In genomic region chr1:1799716-1800115, GRCh38 we compare ENCODE assay signal across 12 cellular contexts. TPM values are rescaled to one million over a fixed set of nuclear protein-coding genes. Genes with fewer than 3 reads are reported as not detected.
DNase-seq lines count a peak whose midpoint lies in the region; ATAC-seq and TF ChIP-seq lines count a peak whose summit lies in the region.
"Had no signal": no experiment of that assay in that cellular context is flagged by ENCODE, and none has a peak within 500 bp of the region (broad histone marks: within the 10 kb centered on the region; RNA-seq: fewer than 3 reads in every experiment).

No MANE protein-coding gene starts in this region.

- DNase-seq in GM13976 (ENCODE audit: low spot score) (peak; percentile 87), left kidney (ENCODE audit: low read depth, low spot score) (peak; percentile 76), body of pancreas (no peak), NCI-H446 (lab: John Stamatoyannopoulos, UW) (no peak), glutamatergic neuron (no peak), NCI-H82 treated with DMSO at 0.1 percent for 48 hours (lab: John Stamatoyannopoulos, UW; ENCODE audit: unreplicated experiment) (no peak)
- DNase-seq: DND-41; NCI-H146; Right ventricle myocardium superior; stimulated activated CD4-positive, alpha-beta T cell treated with anti-CD3 and anti-CD28 coated beads, Interleukin-4, amount 100 ng/mL, for 1 hour had no signal

- peaks cover 2% of the 10 kb centered on the region for H3K27me3 Mint-ChIP-seq in glutamatergic neuron (ENCODE audit: unreplicated experiment)

- no peaks in the 10 kb centered on the region for H3K27me3 ChIP-seq in body of pancreas

- H3K4me1 Mint-ChIP-seq in glutamatergic neuron (ENCODE audit: low read depth, unreplicated experiment): peaks cover 21% of the 10 kb centered on the region

- H3K27ac ChIP-seq in body of pancreas: no peak overlapping the region

- no peaks in the 10 kb centered on the region for H3K4me1 ChIP-seq in body of pancreas

- H3K36me3 ChIP-seq in body of pancreas (replicated peaks in 1 of 2; ENCODE audit: insufficient read depth in 1 of 2, low read depth in 2 of 2): peaks cover 0 to 18% of the 10 kb centered on the region in 2 donors

- in situ Hi-C loops in GM13976 (cut with MboI; ENCODE audit: low sequenced_read_pairs, unreplicated experiment): no loop called here

- no peak overlapping the region for H3K27ac Mint-ChIP-seq in glutamatergic neuron (ENCODE audit: unreplicated experiment)

- ATAC-seq in GM21381 (IDR thresholded peaks at IDR 0.05; ENCODE audit: unreplicated experiment) (peak; percentile 82), HG03196 (IDR thresholded peaks at IDR 0.05; ENCODE audit: unreplicated experiment) (peak; percentile 55), body of pancreas (no peak)

- peaks cover 10% of the 10 kb centered on the region for H3K36me3 Mint-ChIP-seq in glutamatergic neuron (ENCODE audit: unreplicated experiment)

- no peak overlapping the region for H3K4me3 Mint-ChIP-seq in glutamatergic neuron (ENCODE audit: unreplicated experiment)

- TF ChIP-seq CTCF in GM13976 (IDR thresholded peaks at IDR 0.05; ENCODE audit: borderline replicate concordance, control extremely low read depth, extremely low read depth, insufficient read depth, missing control alignments) (no peak), body of pancreas (IDR thresholded peaks at IDR 0.05) (no peak), glutamatergic neuron (IDR thresholded peaks at IDR 0.05; ENCODE audit: partially characterized antibody, unreplicated experiment) (no peak)

- no peak for TF ChIP-seq POLR2A in body of pancreas (IDR thresholded peaks at IDR 0.05)

- H3K4me3 ChIP-seq in body of pancreas: no peak overlapping the region

- intact Hi-C loops in body of pancreas (cut with DNase I): no loop called here

- peaks cover 2% of the 10 kb centered on the region for H3K9me3 Mint-ChIP-seq in glutamatergic neuron (ENCODE audit: unreplicated experiment)

- 84 to 86% methylated on average over 5 of the region's 5 CpGs for WGBS in body of pancreas, 2 donors

- no peaks in the 10 kb centered on the region for H3K9me3 ChIP-seq in body of pancreas

RNA-seq across cellular contexts. Expression of gene NADK, which starts 21.4 kb away (rescaled TPM):
- total RNA-seq in body of pancreas (10 to 100 TPM; 51.7 to 56.3 TPM), glutamatergic neuron (ENCODE audit: unreplicated experiment) (66.0 TPM)

Comparison
In these comparisons a context has a peak if more than half of its experiments do, and no peak if none do; other contexts are left out.
1. DNase-seq: peak in GM13976 (single experiment) and left kidney (single experiment); none in body of pancreas (0 of 4), NCI-H446 (0 of 2), glutamatergic neuron (single experiment) and NCI-H82 treated with DMSO at 0.1 percent for 48 hours (single experiment).